12 cellular contexts compared by ENCODE assay signal in genomic region chr7:34497153-34497777, GRCh38.
DNase-seq lines count a peak whose midpoint lies in the region; ATAC-seq and TF ChIP-seq lines count a peak whose summit lies in the region.
"Had no signal": no experiment of that assay in that cellular context is flagged by ENCODE, and none has a peak within 500 bp of the region (broad histone marks: within the 10 kb centered on the region; RNA-seq: fewer than 3 reads in every experiment).

No MANE protein-coding gene starts in this region.

- H3K79me2 ChIP-seq in PC-3 (ENCODE audit: low read length), result no peaks in the 10 kb centered on the region

- no peaks in the 10 kb centered on the region for H3K27me3 Mint-ChIP-seq in activated CD4-positive, alpha-beta memory T cell treated with anti-CD3 and anti-CD28 coated beads for 36 hours
- H3K27me3 Mint-ChIP-seq in activated CD4-positive, alpha-beta T cell treated with anti-CD3 and anti-CD28 coated beads, Interleukin-2, amount 10 ng/mL, durations not matched to agents 7 days and 5 days, result no peaks in the 10 kb centered on the region
- H3K27me3 Mint-ChIP-seq: activated CD4-positive, alpha-beta T cell treated with anti-CD3 and anti-CD28 coated beads, Interleukin-2, amount 10 ng/mL, durations not matched to agents 24 days and 14 days had no signal

- intact Hi-C loops in PC-3 (cut with micrococcal nuclease), result no loop called here
- intact Hi-C loops in activated CD4-positive, alpha-beta memory T cell treated with anti-CD3 and anti-CD28 coated beads for 36 hours (cut with micrococcal nuclease), result no loop called here

- no peaks in the 10 kb centered on the region for H3K9me3 ChIP-seq in PC-3 (ENCODE audit: low read length)
- H3K9me3 ChIP-seq: BLaER1, SJCRH30 had no signal

- ATAC-seq in PC-3 (no peak), HG02840 (IDR thresholded peaks at IDR 0.05; ENCODE audit: low FRiP score, unreplicated experiment) (no peak)

- no peaks in the 10 kb centered on the region for H3K4me1 ChIP-seq in PC-3 (ENCODE audit: insufficient read depth, low read length)
- H3K4me1 ChIP-seq: BLaER1, SJCRH30 had no signal

- no peaks in the 10 kb centered on the region for H3K4me1 Mint-ChIP-seq in activated CD4-positive, alpha-beta memory T cell treated with anti-CD3 and anti-CD28 coated beads for 36 hours (ENCODE audit: low read depth)
- no peaks in the 10 kb centered on the region for H3K4me1 Mint-ChIP-seq in activated CD4-positive, alpha-beta T cell treated with anti-CD3 and anti-CD28 coated beads, Interleukin-2, amount 10 ng/mL, durations not matched to agents 7 days and 5 days
- H3K4me1 Mint-ChIP-seq: activated CD4-positive, alpha-beta T cell treated with anti-CD3 and anti-CD28 coated beads, Interleukin-2, amount 10 ng/mL, durations not matched to agents 24 days and 14 days had no signal

- H3K9me3 Mint-ChIP-seq in activated CD4-positive, alpha-beta memory T cell treated with anti-CD3 and anti-CD28 coated beads for 36 hours, result no peaks in the 10 kb centered on the region
- peaks cover 7% of the 10 kb centered on the region for H3K9me3 Mint-ChIP-seq in activated CD4-positive, alpha-beta T cell treated with anti-CD3 and anti-CD28 coated beads, Interleukin-2, amount 10 ng/mL, durations not matched to agents 7 days and 5 days

- H3F3A ChIP-seq in PC-3 (ENCODE audit: low read length, unreplicated experiment), result no peaks in the 10 kb centered on the region

- no peaks in the 10 kb centered on the region for H4K20me1 ChIP-seq in PC-3 (ENCODE audit: low read length)
- H4K20me1 ChIP-seq: BLaER1 had no signal

- no peak overlapping the region for H3K27ac Mint-ChIP-seq in activated CD4-positive, alpha-beta memory T cell treated with anti-CD3 and anti-CD28 coated beads for 36 hours
- H3K27ac Mint-ChIP-seq in activated CD4-positive, alpha-beta T cell treated with anti-CD3 and anti-CD28 coated beads, Interleukin-2, amount 10 ng/mL, durations not matched to agents 7 days and 5 days, result no peak overlapping the region
- H3K27ac Mint-ChIP-seq: activated CD4-positive, alpha-beta T cell treated with anti-CD3 and anti-CD28 coated beads, Interleukin-2, amount 10 ng/mL, durations not matched to agents 24 days and 14 days had no signal

- H3K27me3 ChIP-seq in PC-3 (ENCODE audit: low read length), result no peaks in the 10 kb centered on the region; the same call in 1 of the 2 replicates
- H3K27me3 ChIP-seq: BLaER1 had no signal

- no peak overlapping the region for H3K4me3 Mint-ChIP-seq in activated CD4-positive, alpha-beta memory T cell treated with anti-CD3 and anti-CD28 coated beads for 36 hours
- no peak overlapping the region for H3K4me3 Mint-ChIP-seq in activated CD4-positive, alpha-beta T cell treated with anti-CD3 and anti-CD28 coated beads, Interleukin-2, amount 10 ng/mL, durations not matched to agents 7 days and 5 days
- H3K4me3 Mint-ChIP-seq: activated CD4-positive, alpha-beta T cell treated with anti-CD3 and anti-CD28 coated beads, Interleukin-2, amount 10 ng/mL, durations not matched to agents 24 days and 14 days had no signal

- DNase-seq in PC-3 (no peak), epithelial cell of esophagus (ENCODE audit: low read depth) (peak; percentile 26), NCI-H526 (lab: John Stamatoyannopoulos, UW) (no peak)
- no peak for DNase-seq in activated CD4-positive, alpha-beta memory T cell treated with anti-CD3 and anti-CD28 coated beads for 36 hours
- DNase-seq in activated CD4-positive, alpha-beta T cell treated with anti-CD3 and anti-CD28 coated beads, Interleukin-2, amount 10 ng/mL, durations not matched to agents 7 days and 5 days, result no peak
- DNase-seq: activated CD4-positive, alpha-beta T cell treated with anti-CD3 and anti-CD28 coated beads, Interleukin-2, amount 10 ng/mL, durations not matched to agents 24 days and 14 days had no signal

- H3K4me2 ChIP-seq in PC-3 (ENCODE audit: low read length), result no peak overlapping the region
- H3K4me2 ChIP-seq: BLaER1 had no signal

- H3K27ac ChIP-seq in 22Rv1, result no peak overlapping the region
- no peak overlapping the region for H3K27ac ChIP-seq in PC-3 (ENCODE audit: low read length)
- H3K27ac ChIP-seq: BLaER1, coronary artery, SJCRH30 had no signal

- H3K36me3 Mint-ChIP-seq in activated CD4-positive, alpha-beta memory T cell treated with anti-CD3 and anti-CD28 coated beads for 36 hours, result no peaks in the 10 kb centered on the region
- H3K36me3 Mint-ChIP-seq in activated CD4-positive, alpha-beta T cell treated with anti-CD3 and anti-CD28 coated beads, Interleukin-2, amount 10 ng/mL, durations not matched to agents 7 days and 5 days (ENCODE audit: low read depth), result no peaks in the 10 kb centered on the region

- POLR2A ChIA-PET in PC-3 (lab: Charles Lee; ENCODE audit: unreplicated experiment), result no interaction called here
- POLR2A ChIA-PET in activated CD4-positive, alpha-beta memory T cell treated with anti-CD3 and anti-CD28 coated beads for 36 hours (lab: Charles Lee), result no interaction called here
- POLR2A ChIA-PET in activated CD4-positive, alpha-beta T cell treated with anti-CD3 and anti-CD28 coated beads, Interleukin-2, amount 10 ng/mL, durations not matched to agents 7 days and 5 days (lab: Charles Lee), result no interaction called here

- H3K36me3 ChIP-seq in PC-3 (ENCODE audit: low read depth, low read length), result no peaks in the 10 kb centered on the region
- H3K36me3 ChIP-seq: BLaER1, SJCRH30 had no signal

- no TSS peak for BruUV-seq in PC-3 (replicated peaks; lab: Mats Ljungman, UMichigan)

- no peak overlapping the region for H2AFZ ChIP-seq in PC-3 (ENCODE audit: low read length)

- CTCF ChIA-PET in PC-3 (lab: Charles Lee), result no interaction called here
- CTCF ChIA-PET in activated CD4-positive, alpha-beta memory T cell treated with anti-CD3 and anti-CD28 coated beads for 36 hours (lab: Charles Lee), result no interaction called here
- CTCF ChIA-PET in activated CD4-positive, alpha-beta T cell treated with anti-CD3 and anti-CD28 coated beads, Interleukin-2, amount 10 ng/mL, durations not matched to agents 7 days and 5 days (lab: Charles Lee), result no interaction called here

- H3K4me3 ChIP-seq in PC-3 (ENCODE audit: low read length), result no peak overlapping the region
- no peak overlapping the region for H3K4me3 ChIP-seq in epithelial cell of esophagus (ENCODE audit: low read length)
- H3K4me3 ChIP-seq: BLaER1, coronary artery, SJCRH30 had no signal

- TF ChIP-seq CTCF in 22Rv1 (IDR thresholded peaks at IDR 0.05), result peak; percentile 51
- TF ChIP-seq CTCF in GM12872 (IDR thresholded peaks at IDR 0.05; ENCODE audit: insufficient read depth, low read depth, low read length), result peak; percentile 51
- peak; percentile 38; the same call in 1 of the 2 replicates for TF ChIP-seq CTCF in PC-3 (conservative IDR thresholded peaks at IDR 0.05; ENCODE audit: low read depth, low read length)
- TF ChIP-seq CTCF in epithelial cell of esophagus (IDR thresholded peaks at IDR 0.05; ENCODE audit: insufficient read depth, low read depth, low read length, missing control alignments), result peak; percentile 41

- H3K9ac ChIP-seq in PC-3 (ENCODE audit: low read length), result no peak overlapping the region
- H3K9ac ChIP-seq: BLaER1 had no signal

- no peaks in the 10 kb centered on the region for H3K9me2 ChIP-seq in PC-3 (replicated peaks; ENCODE audit: low read length)
